ENCODE assay signal across 20 cellular contexts in genomic region chr10:132197271-132198067, GRCh38.
"Had no signal": no experiment of that assay in that cellular context is flagged by ENCODE, and none has a peak within 500 bp of the region (broad histone marks: within the 10 kb centered on the region; RNA-seq: fewer than 3 reads in every experiment).

No MANE protein-coding gene starts in this region.

- DNase-seq: cortex of kidney; effector CD8-positive, alpha-beta T cell; foreskin melanocyte; hypothalamus; mesendoderm; stimulated activated CD4-positive, alpha-beta T cell treated with anti-CD3 and anti-CD28 coated beads, Interleukin-15, amount 100 ng/mL, for 24 hours; stimulated activated CD4-positive, alpha-beta T cell treated with anti-CD3 and anti-CD28 coated beads, Interleukin-1b, Interleukin-23, amount 100 ng/mL, for 48 hours; stimulated activated CD4-positive, alpha-beta T cell treated with anti-CD3 and anti-CD28 coated beads, Interleukin-4, amount 100 ng/mL, for 24 hours had no signal

- H3K27me3 Mint-ChIP-seq: progenitor cell of endocrine pancreas; stimulated activated naive CD8-positive, alpha-beta T cell treated with anti-CD3 and anti-CD28 coated beads, Interleukin-15, Interleukin-2, amounts not matched to agents 100 ng/mL and 50 ng/mL, for 24 hours had no signal

- H3K4me1 Mint-ChIP-seq: naive thymus-derived CD8-positive, alpha-beta T cell; stimulated activated memory B cell treated with anti-CD40 and anti-IgM and Interleukin-4, amounts not matched to agents 10 μg/mL and 1 μg/mL and 100 μg/mL, for 72 hours had no signal

- H3K4me3 Mint-ChIP-seq: naive thymus-derived CD8-positive, alpha-beta T cell; stimulated activated memory B cell treated with anti-CD40 and anti-IgM and Interleukin-4, amounts not matched to agents 10 μg/mL and 1 μg/mL and 100 μg/mL, for 72 hours; stimulated activated naive CD8-positive, alpha-beta T cell treated with anti-CD3 and anti-CD28 coated beads, Interleukin-15, Interleukin-2, amounts not matched to agents 100 ng/mL and 50 ng/mL, for 24 hours had no signal

- H3K27ac ChIP-seq: heart left ventricle, left lung, ovary, right lobe of liver, tibial nerve, upper lobe of right lung, vagina had no signal

- H3K27ac Mint-ChIP-seq: progenitor cell of endocrine pancreas; stimulated activated memory B cell treated with anti-CD40 and anti-IgM and Interleukin-4, amounts not matched to agents 10 μg/mL and 1 μg/mL and 100 μg/mL, for 72 hours; stimulated activated naive CD8-positive, alpha-beta T cell treated with anti-CD3 and anti-CD28 coated beads, Interleukin-15, Interleukin-2, amounts not matched to agents 100 ng/mL and 50 ng/mL, for 24 hours had no signal

- H3K36me3 Mint-ChIP-seq: naive thymus-derived CD8-positive, alpha-beta T cell; stimulated activated memory B cell treated with anti-CD40 and anti-IgM and Interleukin-4, amounts not matched to agents 10 μg/mL and 1 μg/mL and 100 μg/mL, for 72 hours had no signal

- H3K36me3 ChIP-seq: left lung, ovary, right lobe of liver, tibial nerve, upper lobe of right lung, vagina had no signal

- H3K9me3 ChIP-seq: heart left ventricle, left lung, ovary, right lobe of liver, tibial nerve, upper lobe of right lung, vagina had no signal

- H3K4me1 ChIP-seq: left lung, right lobe of liver, tibial nerve, upper lobe of right lung, vagina had no signal

- H3K9me3 Mint-ChIP-seq: naive thymus-derived CD8-positive, alpha-beta T cell; stimulated activated memory B cell treated with anti-CD40 and anti-IgM and Interleukin-4, amounts not matched to agents 10 μg/mL and 1 μg/mL and 100 μg/mL, for 72 hours; stimulated activated naive CD8-positive, alpha-beta T cell treated with anti-CD3 and anti-CD28 coated beads, Interleukin-15, Interleukin-2, amounts not matched to agents 100 ng/mL and 50 ng/mL, for 24 hours had no signal

- ATAC-seq: heart left ventricle; left lung; naive thymus-derived CD8-positive, alpha-beta T cell; right lobe of liver; stimulated activated memory B cell treated with anti-CD40 and anti-IgM and Interleukin-4, amounts not matched to agents 10 μg/mL and 1 μg/mL and 100 μg/mL, for 72 hours; upper lobe of right lung had no signal

- H3K27me3 ChIP-seq: dorsolateral prefrontal cortex, heart left ventricle, ovary, right lobe of liver, tibial nerve, upper lobe of right lung, vagina had no signal

- H3K4me3 ChIP-seq: dorsolateral prefrontal cortex, heart left ventricle, left lung, ovary, right lobe of liver, tibial nerve, upper lobe of right lung, vagina had no signal
